In genomic region chr12:116121453-116121871, GRCh38 we compare ENCODE assay signal across 10 cellular contexts.
DNase-seq lines count a peak whose midpoint lies in the region; ATAC-seq and TF ChIP-seq lines count a peak whose summit lies in the region.
"Had no signal": no experiment of that assay in that cellular context is flagged by ENCODE, and none has a peak within 500 bp of the region (broad histone marks: within the 10 kb centered on the region; RNA-seq: fewer than 3 reads in every experiment).

No MANE protein-coding gene starts in this region.

- TF ChIP-seq CTCF in natural killer cell (IDR thresholded peaks at IDR 0.05), result no peak
- TF ChIP-seq CTCF in gastroesophageal sphincter (IDR thresholded peaks at IDR 0.05), result no peak
- no peak for TF ChIP-seq CTCF in upper lobe of right lung (IDR thresholded peaks at IDR 0.05)

- no peaks in the 10 kb centered on the region for H3K27me3 ChIP-seq in gastroesophageal sphincter
- no peaks in the 10 kb centered on the region for H3K27me3 ChIP-seq in upper lobe of right lung

- no peak for DNase-seq in natural killer cell treated with Interleukin-12 subunit alpha and Interleukin-12 subunit beta and Interleukin-15 and Interleukin-18, amount 100 ng/mL, for 72 hours (ENCODE audit: low spot score)
- no peak for DNase-seq in natural killer cell
- DNase-seq in upper lobe of right lung, result no peak
- DNase-seq in effector memory CD8-positive, alpha-beta T cell, result no peak
- DNase-seq in NCI-H446 treated with DMSO at 0.1 percent for 48 hours (lab: John Stamatoyannopoulos, UW), result no peak
- DNase-seq: amniotic stem cell; stimulated activated naive CD4-positive, alpha-beta T cell had no signal

- no peak for TF ChIP-seq POLR2A in gastroesophageal sphincter (IDR thresholded peaks at IDR 0.05)

- TF ChIP-seq EP300 in gastroesophageal sphincter (IDR thresholded peaks at IDR 0.05), result no peak

- no peaks in the 10 kb centered on the region for H3K9me3 Mint-ChIP-seq in natural killer cell treated with Interleukin-12 subunit alpha and Interleukin-12 subunit beta and Interleukin-15 and Interleukin-18, amount 100 ng/mL, for 72 hours
- H3K9me3 Mint-ChIP-seq in natural killer cell, result no peaks in the 10 kb centered on the region
- no peaks in the 10 kb centered on the region for H3K9me3 Mint-ChIP-seq in effector memory CD8-positive, alpha-beta T cell

- intact Hi-C loops in natural killer cell (cut with micrococcal nuclease) (no loop called here), upper lobe of right lung (cut with DNase I) (no loop called here)

- H3K27ac ChIP-seq in gastroesophageal sphincter (peak overlapping the region in 3 of 4 donors; percentile 16 to 54 (median 52)), upper lobe of right lung (no peak overlapping the region)

- H3K4me1 ChIP-seq in gastroesophageal sphincter, result peaks cover 30 to 94% (median 51%) of the 10 kb centered on the region in 3 donors
- H3K4me1 ChIP-seq in upper lobe of right lung, result peaks cover 58% of the 10 kb centered on the region

- H3K4me3 ChIP-seq in gastroesophageal sphincter (no peak overlapping the region), upper lobe of right lung (no peak overlapping the region)

- H3K9me3 ChIP-seq in gastroesophageal sphincter (no peaks in the 10 kb centered on the region), upper lobe of right lung (no peaks in the 10 kb centered on the region)

- no peak for ATAC-seq in natural killer cell treated with Interleukin-12 subunit alpha and Interleukin-12 subunit beta and Interleukin-15 and Interleukin-18, amount 100 ng/mL, for 72 hours
- ATAC-seq in natural killer cell (no peak), SK-N-SH treated with all-trans-retinoic acid at 6 μM for 48 hours (peak; percentile 84), gastroesophageal sphincter (peak; percentile 69), upper lobe of right lung (peak; percentile 49), HG02840 (IDR thresholded peaks at IDR 0.05; ENCODE audit: low FRiP score, unreplicated experiment) (no peak)
- ATAC-seq in effector memory CD8-positive, alpha-beta T cell (replicated peaks), result no peak

- H3K4me3 Mint-ChIP-seq in natural killer cell treated with Interleukin-12 subunit alpha and Interleukin-12 subunit beta and Interleukin-15 and Interleukin-18, amount 100 ng/mL, for 72 hours, result peak overlapping the region; percentile 64
- H3K4me3 Mint-ChIP-seq in natural killer cell, result no peak overlapping the region
- H3K4me3 Mint-ChIP-seq in effector memory CD8-positive, alpha-beta T cell, result no peak overlapping the region

- peaks cover 46 to 50% of the 10 kb centered on the region in 2 donors for H3K4me1 Mint-ChIP-seq in natural killer cell treated with Interleukin-12 subunit alpha and Interleukin-12 subunit beta and Interleukin-15 and Interleukin-18, amount 100 ng/mL, for 72 hours (ENCODE audit: low read depth in 2 of 2)
- peaks cover 58 to 61% of the 10 kb centered on the region in 2 donors for H3K4me1 Mint-ChIP-seq in natural killer cell
- peaks cover 32 to 46% of the 10 kb centered on the region in 2 donors for H3K4me1 Mint-ChIP-seq in effector memory CD8-positive, alpha-beta T cell (ENCODE audit: low read depth in 2 of 2)

- WGBS in gastroesophageal sphincter (ENCODE audit: low coverage in 1 of 2), 2 donors, result 0 to 53% methylated on average over 2 of the region's 2 CpGs

- H3K27ac Mint-ChIP-seq in natural killer cell treated with Interleukin-12 subunit alpha and Interleukin-12 subunit beta and Interleukin-15 and Interleukin-18, amount 100 ng/mL, for 72 hours, result peak overlapping the region; percentile 82 to 90
- peak overlapping the region in 1 of 2 donors; percentile 44 for H3K27ac Mint-ChIP-seq in natural killer cell
- peak overlapping the region in 1 of 2 donors; percentile 4 for H3K27ac Mint-ChIP-seq in effector memory CD8-positive, alpha-beta T cell

- H3K36me3 ChIP-seq in gastroesophageal sphincter (no peaks in the 10 kb centered on the region), upper lobe of right lung (no peaks in the 10 kb centered on the region)

- H3K36me3 Mint-ChIP-seq in natural killer cell treated with Interleukin-12 subunit alpha and Interleukin-12 subunit beta and Interleukin-15 and Interleukin-18, amount 100 ng/mL, for 72 hours, result no peaks in the 10 kb centered on the region
- H3K36me3 Mint-ChIP-seq in natural killer cell, result no peaks in the 10 kb centered on the region
- peaks cover 5% of the 10 kb centered on the region for H3K36me3 Mint-ChIP-seq in effector memory CD8-positive, alpha-beta T cell (ENCODE audit: insufficient read depth)

- H3K27me3 Mint-ChIP-seq in natural killer cell treated with Interleukin-12 subunit alpha and Interleukin-12 subunit beta and Interleukin-15 and Interleukin-18, amount 100 ng/mL, for 72 hours, result no peaks in the 10 kb centered on the region
- no peaks in the 10 kb centered on the region for H3K27me3 Mint-ChIP-seq in natural killer cell (ENCODE audit: low read depth in 2 of 2)
- no peaks in the 10 kb centered on the region for H3K27me3 Mint-ChIP-seq in effector memory CD8-positive, alpha-beta T cell

TF ChIP-seq in SK-N-SH treated with all-trans-retinoic acid at 6 μM for 48 hours, 23 proteins besides CTCF, POLR2A, EP300 and RAD21:
- TF ChIP-seq BACH2 (CRISPR knock-in tag; IDR thresholded peaks at IDR 0.05; ENCODE audit: borderline replicate concordance), result no peak
- no peak for TF ChIP-seq RARB (CRISPR knock-in tag; IDR thresholded peaks at IDR 0.05)
- TF ChIP-seq ZFP3 (CRISPR knock-in tag; IDR thresholded peaks at IDR 0.05), result no peak
- no peak for TF ChIP-seq CSRNP3 (CRISPR knock-in tag; IDR thresholded peaks at IDR 0.05)
- no peak for TF ChIP-seq ARNTL (CRISPR knock-in tag; IDR thresholded peaks at IDR 0.05; ENCODE audit: borderline replicate concordance, low read depth)
- no peak for TF ChIP-seq TOX (CRISPR knock-in tag; IDR thresholded peaks at IDR 0.05; ENCODE audit: borderline replicate concordance)
- no peak for TF ChIP-seq TCF4 (CRISPR knock-in tag; IDR thresholded peaks at IDR 0.05; ENCODE audit: borderline replicate concordance)
- TF ChIP-seq PPARA (CRISPR knock-in tag; IDR thresholded peaks at IDR 0.05; ENCODE audit: borderline replicate concordance), result no peak
- TF ChIP-seq SNAI2 (CRISPR knock-in tag; IDR thresholded peaks at IDR 0.05), result no peak
- TF ChIP-seq ESRRG (CRISPR knock-in tag; IDR thresholded peaks at IDR 0.05), result no peak
- TF ChIP-seq CSDC2 (CRISPR knock-in tag; IDR thresholded peaks at IDR 0.05), result no peak
- TF ChIP-seq ZFP30 (CRISPR knock-in tag; IDR thresholded peaks at IDR 0.05), result no peak
- no peak for TF ChIP-seq OSR1 (CRISPR knock-in tag; IDR thresholded peaks at IDR 0.05)
- no peak for TF ChIP-seq ISL1 (CRISPR knock-in tag; IDR thresholded peaks at IDR 0.05)
- no peak for TF ChIP-seq ZC3H10 (CRISPR knock-in tag; IDR thresholded peaks at IDR 0.05)
- no peak for TF ChIP-seq TSHZ2 (CRISPR knock-in tag; IDR thresholded peaks at IDR 0.05)
- no peak for TF ChIP-seq PATZ1 (CRISPR knock-in tag; IDR thresholded peaks at IDR 0.05; ENCODE audit: borderline replicate concordance)

Comparison
In these comparisons a context has a peak if more than half of its experiments do, and no peak if none do; other contexts are left out.
1. ATAC-seq: peak in SK-N-SH treated with all-trans-retinoic acid at 6 μM for 48 hours (single experiment), gastroesophageal sphincter (single experiment) and upper lobe of right lung (single experiment); none in natural killer cell treated with Interleukin-12 subunit alpha and Interleukin-12 subunit beta and Interleukin-15 and Interleukin-18, amount 100 ng/mL, for 72 hours (0 of 2), natural killer cell (0 of 3), effector memory CD8-positive, alpha-beta T cell (single experiment) and HG02840 (single experiment).